In genomic region chr2:214716811-214717560, GRCh38 we compare ENCODE assay signal across 24 cellular contexts.
"Had no signal": no experiment of that assay in that cellular context is flagged by ENCODE, and none has a peak within 500 bp of the region (broad histone marks: within the 10 kb centered on the region; RNA-seq: fewer than 3 reads in every experiment).

No MANE protein-coding gene starts in this region.

- H3K4me3 Mint-ChIP-seq: endodermal cell; naive B cell; nephron progenitor cell; stimulated activated memory B cell treated with anti-CD40 and anti-IgM and Interleukin-4, amounts not matched to agents 10 μg/mL and 1 μg/mL and 100 μg/mL, for 72 hours had no signal

- H3K4me1 Mint-ChIP-seq: nephron progenitor cell; stimulated activated memory B cell treated with anti-CD40 and anti-IgM and Interleukin-4, amounts not matched to agents 10 μg/mL and 1 μg/mL and 100 μg/mL, for 72 hours had no signal

- H3K27me3 Mint-ChIP-seq: naive B cell; stimulated activated memory B cell treated with anti-CD40 and anti-IgM and Interleukin-4, amounts not matched to agents 10 μg/mL and 1 μg/mL and 100 μg/mL, for 72 hours; stimulated activated naive CD8-positive, alpha-beta T cell treated with anti-CD3 and anti-CD28 coated beads, Interleukin-15, Interleukin-2, amounts not matched to agents 100 ng/mL and 50 ng/mL, for 24 hours had no signal

- H3K4me2 ChIP-seq: hepatocyte had no signal

- H3K27me3 ChIP-seq: hepatocyte, neutrophil, sigmoid colon, tibial artery, upper lobe of left lung, uterus had no signal

- H2AFZ ChIP-seq: hepatocyte had no signal

- H3K4me1 ChIP-seq: left ventricle myocardium inferior, sigmoid colon, tibial artery, upper lobe of left lung, uterus had no signal

- H3K27ac ChIP-seq: coronary artery, hepatocyte, left ventricle myocardium inferior, neutrophil, sigmoid colon, skin epidermis, tibial artery, upper lobe of left lung, uterus had no signal

- ATAC-seq: left cardiac atrium; stimulated activated memory B cell treated with anti-CD40 and anti-IgM and Interleukin-4, amounts not matched to agents 10 μg/mL and 1 μg/mL and 100 μg/mL, for 72 hours had no signal

- H3K79me2 ChIP-seq: hepatocyte had no signal

- DNase-seq: effector CD4-positive, alpha-beta T cell; endodermal cell; foreskin melanocyte; head of caudate nucleus; kidney; left cardiac atrium; left ventricle myocardium inferior; mesenchymal stem cell; midbrain; naive B cell; nephron progenitor cell; sigmoid colon; stimulated activated CD4-positive, alpha-beta T cell treated with anti-CD3 and anti-CD28 coated beads, Interleukin-12 subunit alpha, Interleukin-12 subunit beta, amount 100 ng/mL, for 4 hours; stimulated activated CD4-positive, alpha-beta T cell treated with anti-CD3 and anti-CD28 coated beads, Interleukin-4, amount 100 ng/mL, for 1 hour; stimulated activated CD8-positive, alpha-beta memory T cell treated with anti-CD3 and anti-CD28 coated beads, Interleukin-4, amount 100 ng/mL, for 48 hours; tibial artery; upper lobe of left lung; uterus had no signal

- H3K9me3 ChIP-seq: neutrophil, sigmoid colon, tibial artery, upper lobe of left lung, uterus had no signal

- H3K27ac Mint-ChIP-seq: endodermal cell; naive B cell; nephron progenitor cell; stimulated activated memory B cell treated with anti-CD40 and anti-IgM and Interleukin-4, amounts not matched to agents 10 μg/mL and 1 μg/mL and 100 μg/mL, for 72 hours; stimulated activated naive CD8-positive, alpha-beta T cell treated with anti-CD3 and anti-CD28 coated beads, Interleukin-15, Interleukin-2, amounts not matched to agents 100 ng/mL and 50 ng/mL, for 24 hours had no signal
